In genomic region chr1:41882068-41882477, GRCh38 we compare ENCODE assay signal across 10 cellular contexts. TPM values are rescaled to one million over a fixed set of nuclear protein-coding genes. Genes with fewer than 3 reads are reported as not detected.
DNase-seq lines count a peak whose midpoint lies in the region; ATAC-seq, FAIRE-seq and TF ChIP-seq lines count a peak whose summit lies in the region.
"Had no signal": no experiment of that assay in that cellular context is flagged by ENCODE, and none has a peak within 500 bp of the region (broad histone marks: within the 10 kb centered on the region; RNA-seq: fewer than 3 reads in every experiment).

No MANE protein-coding gene starts in this region.

- H3K4ac ChIP-seq in H1 (replicated peaks; ENCODE audit: insufficient read length, low read depth, low read length), result no peak overlapping the region

- H3K36me3 ChIP-seq in H1 (ENCODE audit: control insufficient read depth in 2 of 4, insufficient read depth in 4 of 4, low read length in 3 of 4) (no peaks in the 10 kb centered on the region), thyroid gland (no peaks in the 10 kb centered on the region)

- H3K14ac ChIP-seq in H1 (ENCODE audit: insufficient read length), result no peak overlapping the region

- no peak overlapping the region for H3K18ac ChIP-seq in H1 (ENCODE audit: extremely low read depth, low read length)

- H3K9ac ChIP-seq in H1 (replicated peaks in 1 of 4; ENCODE audit: extremely low read depth in 1 of 4, low read depth in 3 of 4, low read length in 3 of 4), result no peak overlapping the region

- H3K27me3 ChIP-seq in H1 (replicated peaks in 1 of 4; ENCODE audit: control insufficient read depth in 3 of 4, extremely low read depth in 1 of 4, insufficient read depth in 3 of 4, low read length in 3 of 4) (no peaks in the 10 kb centered on the region), thyroid gland (no peaks in the 10 kb centered on the region)

- no peaks in the 10 kb centered on the region for H4K20me1 ChIP-seq in H1 (replicated peaks in 1 of 2; ENCODE audit: control insufficient read depth in 1 of 2, insufficient read depth in 2 of 2, low read length in 2 of 2)

- CTCF ChIA-PET in H1 (lab: Charles Lee; ENCODE audit: partially characterized antibody), result no interaction called here

- intact Hi-C loops in thyroid gland (cut with DNase I), result no loop called here

- H2BK120ac ChIP-seq in H1 (replicated peaks; ENCODE audit: low read depth, low read length), result no peak overlapping the region

- no peak for ATAC-seq in HG03097 (IDR thresholded peaks at IDR 0.05; ENCODE audit: low FRiP score, unreplicated experiment)
- ATAC-seq in HG03432 (IDR thresholded peaks at IDR 0.05; ENCODE audit: unreplicated experiment), result no peak
- ATAC-seq in GM18858 (IDR thresholded peaks at IDR 0.05; ENCODE audit: unreplicated experiment), result no peak
- ATAC-seq: activated T-cell treated with anti-CD3 and anti-CD28 coated beads, Interleukin-2, amount 50 U/mL, for 4 hours; HepG2 had no signal

- H3K4me3 ChIP-seq in H1 (ENCODE audit: extremely low read depth in 1 of 4, insufficient read depth in 2 of 4, low read depth in 3 of 4, low read length in 4 of 4) (no peak overlapping the region), thyroid gland (replicated peaks in 1 of 3) (no peak overlapping the region)

- POLR2A ChIA-PET in H1 (lab: Charles Lee; ENCODE audit: partially characterized antibody), result interaction anchor here (2.7 kb wide), 1 partner anchor 8 kb away, joined by 9 read pairs; no protein-coding TSS in a partner anchor

- no peak overlapping the region for H4K8ac ChIP-seq in H1 (ENCODE audit: extremely low read depth, insufficient read depth, low read length)

- H3K9me3 ChIP-seq in H1 (ENCODE audit: insufficient read depth in 2 of 2, low read depth in 1 of 2, low read length in 1 of 2), result no peaks in the 10 kb centered on the region
- no peaks in the 10 kb centered on the region for H3K9me3 ChIP-seq in thyroid gland

- H3K79me1 ChIP-seq in H1 (ENCODE audit: low read depth, low read length), result no peaks in the 10 kb centered on the region

- H3K4me1 ChIP-seq in H1 (replicated peaks in 1 of 4; ENCODE audit: control insufficient read depth in 3 of 4, insufficient read depth in 4 of 4, low read length in 3 of 4) (peaks cover 0 to 5% (median 0%) of the 10 kb centered on the region in 4 experiments; a peak in 3 of 7 replicates), thyroid gland (peaks cover 26 to 45% of the 10 kb centered on the region in 2 donors)

- no peak overlapping the region for H3K23ac ChIP-seq in H1 (ENCODE audit: insufficient read length)

- H4K91ac ChIP-seq in H1 (replicated peaks; ENCODE audit: insufficient read length, low read length), result no peak overlapping the region

- 85% methylated on average over 5 of the region's 5 CpGs; no CpG with 5 or more reads in 1 of the 2 experiments for WGBS in H1 (ENCODE audit: extremely low coverage in 1 of 2, insufficient coverage in 1 of 2, insufficient read length in 1 of 2, insufficient replicate concordance in 2 of 2, low coverage in 1 of 2, low lambda C conversion rate in 2 of 2, missing lambda C conversion rate in 1 of 2), 2 experiments
- WGBS in thyroid gland, 2 donors, result 36 to 42% methylated on average over 5 of the region's 5 CpGs

- H2BK20ac ChIP-seq in H1 (ENCODE audit: low read length), result no peak overlapping the region

- H2BK5ac ChIP-seq in H1 (ENCODE audit: low read depth, low read length), result no peak overlapping the region

- peak; percentile 9 for DNase-seq in SIG-M5 treated with dmso at 0.1 percent for 504 hours (lab: John Stamatoyannopoulos, UW; ENCODE audit: unreplicated experiment)
- DNase-seq in SIG-M5 (lab: John Stamatoyannopoulos, UW), result no peak
- DNase-seq in NCI-H2171 (lab: John Stamatoyannopoulos, UW), result peak; percentile 20
- DNase-seq in H1 (ENCODE audit: low read depth in 1 of 2, low spot score in 2 of 2), result no peak
- DNase-seq in thyroid gland, result peak; percentile 47 to 59
- DNase-seq: activated T-cell treated with anti-CD3 and anti-CD28 coated beads, Interleukin-2, amount 50 U/mL, for 4 hours had no signal

- H2AK5ac ChIP-seq in H1 (ENCODE audit: low read depth, low read length), result no peak overlapping the region

- H3K23me2 ChIP-seq in H1 (ENCODE audit: low read depth, low read length), result no peaks in the 10 kb centered on the region; the same call in 1 of the 2 replicates

- H3K4me2 ChIP-seq in H1 (ENCODE audit: insufficient read depth in 1 of 2, low read depth in 2 of 2, low read length in 2 of 2), result no peak overlapping the region

- peak overlapping the region; percentile 55; the same call in 1 of the 2 replicates for H2AFZ ChIP-seq in H1 (ENCODE audit: low read length)

- FAIRE-seq in H1 (lab: Jason Lieb, UNC), result no peak
- FAIRE-seq: HepG2 had no signal

- no peak for TF ChIP-seq EP300 in H1 (IDR thresholded peaks at IDR 0.05; ENCODE audit: borderline replicate concordance in 1 of 2, low read depth in 2 of 2, low read length in 2 of 2)

- no peaks in the 10 kb centered on the region for H3K79me2 ChIP-seq in H1 (ENCODE audit: control insufficient read depth in 1 of 2, insufficient read depth in 2 of 2, low read length in 2 of 2)

- H2BK15ac ChIP-seq in H1 (ENCODE audit: low read length), result no peak overlapping the region

- H2BK12ac ChIP-seq in H1 (ENCODE audit: low read depth, low read length), result no peak overlapping the region

- no peak overlapping the region for H4K5ac ChIP-seq in H1 (ENCODE audit: insufficient read length, low read depth, low read length)

- no peak overlapping the region for H3K56ac ChIP-seq in H1 (replicated peaks; ENCODE audit: insufficient read length, low read depth, low read length)

- TF ChIP-seq POLR2A in H1 (IDR thresholded peaks at IDR 0.05; ENCODE audit: control extremely low read depth in 1 of 2, low read depth in 2 of 2, low read length in 2 of 2) (no peak), thyroid gland (IDR thresholded peaks at IDR 0.05) (no peak)

- TF ChIP-seq RAD21 in H1 (IDR thresholded peaks at IDR 0.05 in 1 of 2, conservative IDR thresholded peaks at IDR 0.05 in 1 of 2; ENCODE audit: low read depth in 2 of 2, low read length in 2 of 2), result no peak

- H3K27ac ChIP-seq in H1 (ENCODE audit: low read depth, low read length) (no peak overlapping the region), thyroid gland (peak overlapping the region; percentile 59 to 76 (median 65))

- TF ChIP-seq CTCF in H1 (IDR thresholded peaks at IDR 0.05; ENCODE audit: control extremely low read depth in 1 of 3, insufficient read depth in 1 of 3, low read depth in 1 of 3, low read length in 3 of 3) (no peak), thyroid gland (IDR thresholded peaks at IDR 0.05) (no peak)

TF ChIP-seq in H1, 55 proteins besides CTCF, POLR2A, EP300 and RAD21:
- TF ChIP-seq USF2 (IDR thresholded peaks at IDR 0.05; ENCODE audit: low read length) (no peak), SAP30 (IDR thresholded peaks at IDR 0.05; ENCODE audit: insufficient read depth, insufficient replicate concordance, low read length) (no peak), SP4 (IDR thresholded peaks at IDR 0.05; ENCODE audit: low read length) (no peak), SIN3A (conservative IDR thresholded peaks at IDR 0.05 in 1 of 2, IDR thresholded peaks at IDR 0.05 in 1 of 2; ENCODE audit: low read depth in 1 of 2, low read length in 2 of 2) (no peak), KDM1A (IDR thresholded peaks at IDR 0.05; ENCODE audit: borderline replicate concordance, low read length) (no peak), RXRA (IDR thresholded peaks at IDR 0.05; ENCODE audit: insufficient read depth, low read depth, low read length) (no peak), CREB1 (IDR thresholded peaks at IDR 0.05) (no peak), SUZ12 (IDR thresholded peaks at IDR 0.05; ENCODE audit: low read length) (no peak), SIX5 (IDR thresholded peaks at IDR 0.05; ENCODE audit: low read depth, low read length) (no peak), ASH2L (IDR thresholded peaks at IDR 0.05; ENCODE audit: low read length) (no peak)

RNA-seq across cellular contexts. Expression of gene HIVEP3, which starts 36.6 kb away (rescaled TPM):
- total RNA-seq in H1 (2021; fragmentation: NEBNext Ultra II Directional; extraction: Animal tissue kit (Norgen Biotek cat#: 25700)), result 0.38 and 0.69 TPM in 2 replicates
- polyA plus RNA-seq in H1 (2011; rRNA removed), result 0.20 and 0.24 TPM in 2 replicates
- 0.18 TPM for polyA plus RNA-seq in H1 (2011; cell fraction: cytosol; rRNA removed)
- polyA plus RNA-seq in H1 (2011; cell fraction: nucleus; rRNA removed), result 0.43 TPM
- 0.12 to 0.28 TPM (median 0.21 TPM) in 4 replicates for polyA plus RNA-seq in H1 (2012, experiment 1 of 2)
- polyA plus RNA-seq in H1 (2012, experiment 2 of 2), result 0.10 TPM
- 0.34 TPM for polyA plus RNA-seq in H1 (2013, experiment 1 of 2)
- polyA plus RNA-seq in H1 (2013, experiment 2 of 2), result 0.35 TPM
- polyA minus RNA-seq in H1 (2011; rRNA and poly(A)+ RNA removed), result 0.12 and 0.13 TPM in 2 replicates
- 0.15 TPM for polyA minus RNA-seq in H1 (2011; cell fraction: cytosol; rRNA and poly(A)+ RNA removed)
- polyA minus RNA-seq in H1 (2011; cell fraction: nucleus; rRNA and poly(A)+ RNA removed), result 0.30 TPM
- total RNA-seq in thyroid gland, result 10 to 100 TPM in 3 of 4 donors, 1 to 10 TPM in 1; 9.7 to 13.5 (median 12.5) TPM
- total RNA-seq: HepG2 had no signal

Comparison
In these comparisons a context has a peak if more than half of its experiments do, and no peak if none do; other contexts are left out.
1. DNase-seq: peak in SIG-M5 treated with dmso at 0.1 percent for 504 hours (single experiment), NCI-H2171 (single experiment) and thyroid gland (2 of 2); none in SIG-M5 (single experiment) and H1 (0 of 2).